ENCODE assay signal across 25 cellular contexts in genomic region chr12:25500651-25501050, GRCh38. TPM values are rescaled to one million over a fixed set of nuclear protein-coding genes. Genes with fewer than 3 reads are reported as not detected.
DNase-seq lines count a peak whose midpoint lies in the region; ATAC-seq and TF ChIP-seq lines count a peak whose summit lies in the region.
"Had no signal": no experiment of that assay in that cellular context is flagged by ENCODE, and none has a peak within 500 bp of the region (broad histone marks: within the 10 kb centered on the region; RNA-seq: fewer than 3 reads in every experiment).

No MANE protein-coding gene starts in this region.

- no peaks in the 10 kb centered on the region for H3K79me2 ChIP-seq in mammary epithelial cell (ENCODE audit: insufficient read depth, low read length)
- H3K79me2 ChIP-seq: hepatocyte had no signal

- in situ Hi-C loops in mammary epithelial cell (cut with MboI; ENCODE audit: low sequenced_read_pairs in 2 of 2): no loop called here

- CTCF ChIA-PET in mammary epithelial cell (lab: Charles Lee; ENCODE audit: low non-redundant PET): no interaction called here

- H3K4me1 ChIP-seq in mammary epithelial cell (ENCODE audit: insufficient read depth, low read length) (peaks cover 17% of the 10 kb centered on the region), tibial nerve (peaks cover 0 to 11% (median 3%) of the 10 kb centered on the region in 4 donors)
- H3K4me1 ChIP-seq: adrenal gland, left lung had no signal

- H3K9ac ChIP-seq in mammary epithelial cell (ENCODE audit: insufficient read depth, low read length): no peak overlapping the region

- dilution Hi-C loops in mammary epithelial cell (cut with HindIII; ENCODE audit: low sequenced_read_pairs): no loop called here

- DNase-seq in AG10803 (ENCODE audit: low read depth): peak; percentile 48
- DNase-seq in NCI-H226: peak; percentile 43
- DNase-seq in mammary epithelial cell: peak; percentile 70
- DNase-seq in kidney tubule cell (ENCODE audit: low spot score): peak; percentile 75
- no peak for DNase-seq in epidermal melanocyte (ENCODE audit: insufficient read length, low spot score)
- no peak for DNase-seq in tibial nerve (ENCODE audit: low spot score in 2 of 2)
- no peak for DNase-seq in omental fat pad (ENCODE audit: low spot score)
- DNase-seq: activated CD4-positive, alpha-beta T cell treated with anti-CD3 and anti-CD28 coated beads for 48 hours; activated naive CD4-positive, alpha-beta T cell treated with Interleukin-2 at 50 U/mL for 16 hours; activated T-cell treated with anti-CD3 and anti-CD28 coated beads, Interleukin-2, amount 50 U/mL, for 72 hours; adrenal gland; CD8-positive, alpha-beta T cell; effector CD4-positive, alpha-beta T cell; erythroblast; GOT3; left lung; NCI-H1105; NCI-H187 treated with DMSO at 0.1 percent for 48 hours; stimulated activated naive CD8-positive, alpha-beta T cell treated with anti-CD3 and anti-CD28 coated beads, Interleukin-15, amount 100 ng/mL, for 72 hours had no signal

- WGBS in mammary epithelial cell (ENCODE audit: low coverage, missing lambda C conversion rate): 20% methylated on average over 6 of the region's 6 CpGs
- WGBS in tibial nerve, 2 donors: 80 to 82% methylated on average over 6 of the region's 6 CpGs

- TF ChIP-seq CTCF in AG10803 (conservative IDR thresholded peaks at IDR 0.05; ENCODE audit: low read length): no peak
- TF ChIP-seq CTCF in mammary epithelial cell (conservative IDR thresholded peaks at IDR 0.05 in 1 of 2, IDR thresholded peaks at IDR 0.05 in 1 of 2; ENCODE audit: extremely low read depth in 1 of 2, insufficient read depth in 1 of 2, low read depth in 1 of 2, low read length in 2 of 2): no peak
- no peak for TF ChIP-seq CTCF in tibial nerve (IDR thresholded peaks at IDR 0.05)
- no peak for TF ChIP-seq CTCF in omental fat pad (IDR thresholded peaks at IDR 0.05)

- BruUV-seq in mammary epithelial cell (replicated peaks; lab: Mats Ljungman, UMichigan): no TSS peak

- H3K36me3 ChIP-seq in mammary epithelial cell (ENCODE audit: insufficient read depth, low read length) (no peaks in the 10 kb centered on the region), tibial nerve (no peaks in the 10 kb centered on the region)
- H3K36me3 ChIP-seq: adrenal gland, left lung had no signal

- intact Hi-C loops in mammary epithelial cell (cut with micrococcal nuclease): no loop called here

- H3K27me3 ChIP-seq in mammary epithelial cell (ENCODE audit: insufficient read depth, low read length) (no peaks in the 10 kb centered on the region), tibial nerve (no peaks in the 10 kb centered on the region)
- H3K27me3 ChIP-seq: adrenal gland, hepatocyte, left lung had no signal

- no peak for TF ChIP-seq EP300 in tibial nerve (IDR thresholded peaks at IDR 0.05)

- H4K20me1 ChIP-seq in mammary epithelial cell (ENCODE audit: insufficient read depth, low read length): no peaks in the 10 kb centered on the region

- H3K27ac ChIP-seq in mammary epithelial cell (ENCODE audit: insufficient read depth, low read depth, low read length) (no peak overlapping the region), tibial nerve (no peak overlapping the region)
- H3K27ac ChIP-seq: adrenal gland, hepatocyte, left lung, VCaP had no signal

- no peak for ATAC-seq in omental fat pad (ENCODE audit: low FRiP score)
- no peak for ATAC-seq in HG02840 (IDR thresholded peaks at IDR 0.05; ENCODE audit: low FRiP score, unreplicated experiment)
- ATAC-seq: activated T-cell treated with anti-CD3 and anti-CD28 coated beads, Interleukin-2, amount 50 U/mL, for 72 hours; CD8-positive, alpha-beta T cell; left lung; stimulated activated naive CD8-positive, alpha-beta T cell treated with anti-CD3 and anti-CD28 coated beads, Interleukin-15, amount 100 ng/mL, for 72 hours had no signal

- H3K9me3 ChIP-seq in mammary epithelial cell (replicated peaks; ENCODE audit: insufficient read depth, low read length) (peaks cover 4% of the 10 kb centered on the region), tibial nerve (peaks cover 0 to 18% (median 0%) of the 10 kb centered on the region in 4 donors)
- H3K9me3 ChIP-seq: adrenal gland had no signal

- H3K4me2 ChIP-seq in mammary epithelial cell (ENCODE audit: insufficient read depth, low read depth, low read length): no peak overlapping the region
- H3K4me2 ChIP-seq: hepatocyte had no signal

- no peak for TF ChIP-seq POLR2A in tibial nerve (IDR thresholded peaks at IDR 0.05)

- H3K4me3 ChIP-seq in AG10803 (ENCODE audit: low read length) (no peak overlapping the region), mammary epithelial cell (replicated peaks in 1 of 3; ENCODE audit: insufficient read depth in 1 of 3, low read depth in 2 of 3, low read length in 3 of 3) (no peak overlapping the region), tibial nerve (no peak overlapping the region)
- H3K4me3 ChIP-seq: adrenal gland, hepatocyte, left lung had no signal

- no peak overlapping the region for H2AFZ ChIP-seq in mammary epithelial cell (ENCODE audit: low read depth, low read length)
- H2AFZ ChIP-seq: hepatocyte had no signal

RNA-seq across cellular contexts. Expression of gene LMNTD1, which starts 52.4 kb away (rescaled TPM):
- 1 to 10 TPM in 1 of 2 donors, under 1 TPM in 1; 0.33 to 1.2 TPM for total RNA-seq in mammary epithelial cell
- polyA plus RNA-seq in mammary epithelial cell: 0.28 TPM
- not detected for polyA minus RNA-seq in mammary epithelial cell
- not detected for total RNA-seq in tibial nerve
- not detected for total RNA-seq in omental fat pad
- total RNA-seq: A172; activated T-cell treated with anti-CD3 and anti-CD28 coated beads, Interleukin-2, amount 50 U/mL, for 72 hours; CD8-positive, alpha-beta T cell; mesenteric fat pad; posterior vena cava had no signal
- polyA plus RNA-seq: hepatocyte had no signal

Comparison
In these comparisons a context has a peak if more than half of its experiments do, and no peak if none do; other contexts are left out.
1. DNase-seq: peak in AG10803 (single experiment), NCI-H226 (single experiment), mammary epithelial cell (single experiment) and kidney tubule cell (single experiment); none in epidermal melanocyte (single experiment), tibial nerve (0 of 2) and omental fat pad (single experiment).